ENCODE assay signal across 1 cellular context in genomic region chr16:85395913-85396878, GRCh38.
TF ChIP-seq lines count a peak whose summit lies in the region.

No MANE protein-coding gene starts in this region.

TF ChIP-seq in A549, 52 proteins besides CTCF, POLR2A, EP300 and RAD21 (continued from another document):
- no peak for TF ChIP-seq HES2 (IDR thresholded peaks at IDR 0.05)
- TF ChIP-seq BCL3 (IDR thresholded peaks at IDR 0.05): no peak
TF ChIP-seq in A549: peak in this region for 0.
